Comparison of ENCODE assay signal across 9 cellular contexts in genomic region chr1:206002833-206003532, GRCh38. TPM values are rescaled to one million over a fixed set of nuclear protein-coding genes. Genes with fewer than 3 reads are reported as not detected.
A peak's percentile ranks its signal among the peaks of the same experiment; 100 is the strongest.
DNase-seq lines count a peak whose midpoint lies in the region; ATAC-seq and TF ChIP-seq lines count a peak whose summit lies in the region.
"Had no signal": no experiment of that assay in that cellular context is flagged by ENCODE, and none has a peak within 500 bp of the region (broad histone marks: within the 10 kb centered on the region; RNA-seq: fewer than 3 reads in every experiment).

RAB7B (minus strand) TSS chr1:206003395; CDS start chr1:205994135, 9,260 bp downstream.

- CTCF ChIA-PET in A673 (lab: Charles Lee): no interaction called here

- H3K4me3 ChIP-seq in A673 (ENCODE audit: low read depth, low read length, poor library complexity, severe bottlenecking) (no peak within 1 kb of the TSS), muscle layer of colon (ENCODE audit: low read depth in 1 of 2, low read length in 2 of 2) (peak within 1 kb of the TSS; percentile 28 to 44)

- peaks cover 4% of the 10 kb centered on the region for H3K4me1 ChIP-seq in A673 (ENCODE audit: insufficient read depth, low read length, poor library complexity, severe bottlenecking)
- peaks cover 20% of the 10 kb centered on the region for H3K4me1 ChIP-seq in muscle layer of colon (ENCODE audit: insufficient read depth, low read length)

- ATAC-seq in GM18861 (IDR thresholded peaks at IDR 0.05; ENCODE audit: unreplicated experiment): no peak
- no peak for ATAC-seq in HG02981 (IDR thresholded peaks at IDR 0.05; ENCODE audit: unreplicated experiment)

- DNase-seq in A673 (ENCODE audit: low spot score) (peak; percentile 32), NCI-H226 (peak; percentile 80), epithelial cell of prostate (ENCODE audit: low read depth, low spot score) (no peak), GM19238 (ENCODE audit: insufficient read length, low spot score) (no peak), germinal center (ENCODE audit: low spot score) (no peak)
- DNase-seq: DMS153 had no signal

- POLR2A ChIA-PET in A673 (lab: Charles Lee; ENCODE audit: low non-redundant PET): no interaction called here

- TF ChIP-seq CTCF in A673 (conservative IDR thresholded peaks at IDR 0.05; ENCODE audit: low read depth, low read length): no peak

- intact Hi-C loops in A673 (cut with micrococcal nuclease; ENCODE audit: unreplicated experiment): no loop called here

- H3K9me3 ChIP-seq in A673 (ENCODE audit: low read depth, low read length, poor library complexity, severe bottlenecking): no peaks in the 10 kb centered on the region
- H3K9me3 ChIP-seq in muscle layer of colon (ENCODE audit: low read length): no peaks in the 10 kb centered on the region

- H3K36me3 ChIP-seq in A673 (ENCODE audit: insufficient read depth, low read length, poor library complexity, severe bottlenecking) (no peaks in the 10 kb centered on the region), muscle layer of colon (ENCODE audit: insufficient read depth, low read length) (no peaks in the 10 kb centered on the region)

- no peak within 1 kb of the TSS for H3K27ac ChIP-seq in A673 (ENCODE audit: low read depth, low read length, poor library complexity, severe bottlenecking)
- peak within 1 kb of the TSS; percentile 86 for H3K27ac ChIP-seq in epithelial cell of prostate
- H3K27ac ChIP-seq in muscle layer of colon (ENCODE audit: low read depth, low read length): peak within 1 kb of the TSS; percentile 27

- H3K27me3 ChIP-seq in A673 (replicated peaks; ENCODE audit: insufficient read depth, low read depth, low read length, poor library complexity) (no peaks in the 10 kb centered on the region), muscle layer of colon (ENCODE audit: control insufficient read depth in 1 of 2, insufficient read depth in 2 of 2, low read length in 2 of 2) (no peaks in the 10 kb centered on the region)

- BruUV-seq in A673 (replicated peaks; lab: Mats Ljungman, UMichigan): no TSS peak

- H3K9ac ChIP-seq in muscle layer of colon (ENCODE audit: low read length): no peak within 1 kb of the TSS

RNA-seq across cellular contexts. Expression of gene RAB7B, which starts in this region (rescaled TPM):
- total RNA-seq in A673 (2021): 0.11 and 0.31 TPM in 2 replicates

Comparison
In these comparisons a context has a peak if more than half of its experiments do, and no peak if none do; other contexts are left out.
1. Peak in DNase-seq in A673; RNA of the gene not detected or under 1 TPM.